ENCODE assay signal across 8 cellular contexts in genomic region chr11:128830836-128831780, GRCh38. TPM values are rescaled to one million over a fixed set of nuclear protein-coding genes. Genes with fewer than 3 reads are reported as not detected.
DNase-seq lines count a peak whose midpoint lies in the region; ATAC-seq and TF ChIP-seq lines count a peak whose summit lies in the region.

No MANE protein-coding gene starts in this region.

- H3K27ac ChIP-seq in KOPT-K1 (ENCODE audit: low read depth, low read length, poor library complexity, severe bottlenecking) (peak overlapping the region; percentile 67), RWPE2 (ENCODE audit: poor library complexity, severe bottlenecking) (no peak overlapping the region), suprapubic skin (no peak overlapping the region)

- TF ChIP-seq EP300 in suprapubic skin (IDR thresholded peaks at IDR 0.05): no peak

- no peaks in the 10 kb centered on the region for H3K9me3 ChIP-seq in KOPT-K1 (ENCODE audit: insufficient read depth, low read length, poor library complexity, severe bottlenecking)
- no peaks in the 10 kb centered on the region for H3K9me3 ChIP-seq in RWPE2 (ENCODE audit: severe bottlenecking)
- no peaks in the 10 kb centered on the region for H3K9me3 ChIP-seq in suprapubic skin

- WGBS in suprapubic skin: 28% methylated on average over 13 of the region's 13 CpGs

- no peaks in the 10 kb centered on the region for H3K4me1 ChIP-seq in RWPE2 (ENCODE audit: insufficient read depth, poor library complexity, severe bottlenecking)
- H3K4me1 ChIP-seq in suprapubic skin: peaks cover 6% of the 10 kb centered on the region

- no peak for TF ChIP-seq POLR2A in suprapubic skin (IDR thresholded peaks at IDR 0.05)

- peak; percentile 89 for DNase-seq in ELF-1 (ENCODE audit: low read depth, low spot score)
- DNase-seq in RWPE2 (ENCODE audit: low spot score): no peak
- peak; percentile 76 to 86 for DNase-seq in activated T-helper 1 cell treated with anti-CD3 and anti-CD28 coated beads, Interleukin-2, amount 50 U/mL, for 16 hours (ENCODE audit: low read depth in 1 of 2, low spot score in 1 of 2)
- peak; percentile 86 for DNase-seq in fibroblast of villous mesenchyme (ENCODE audit: low read depth)
- peak; percentile 49 for DNase-seq in occipital lobe (lab: John Stamatoyannopoulos, UW)
- DNase-seq in suprapubic skin (ENCODE audit: low spot score in 2 of 2): peak; percentile 80 to 88

- no peaks in the 10 kb centered on the region for H3K27me3 ChIP-seq in RWPE2 (ENCODE audit: insufficient read depth, poor library complexity, severe bottlenecking)
- H3K27me3 ChIP-seq in suprapubic skin: peaks cover 5% of the 10 kb centered on the region

- TF ChIP-seq CTCF in RWPE2 (IDR thresholded peaks at IDR 0.05; ENCODE audit: poor library complexity, severe bottlenecking): peak; percentile 92
- peak; percentile 85 for TF ChIP-seq CTCF in fibroblast of villous mesenchyme (IDR thresholded peaks at IDR 0.05; ENCODE audit: insufficient read depth, low read depth, low read length)
- TF ChIP-seq CTCF in suprapubic skin (IDR thresholded peaks at IDR 0.05): peak; percentile 79 to 82

- H3K4me3 ChIP-seq in RWPE2 (ENCODE audit: severe bottlenecking) (no peak overlapping the region), fibroblast of villous mesenchyme (ENCODE audit: low read depth, low read length) (no peak overlapping the region), suprapubic skin (no peak overlapping the region)

- H3K36me3 ChIP-seq in KOPT-K1 (ENCODE audit: insufficient read depth, low read length) (no peaks in the 10 kb centered on the region), RWPE2 (ENCODE audit: low read depth) (no peaks in the 10 kb centered on the region), suprapubic skin (no peaks in the 10 kb centered on the region)

- ATAC-seq in GM21825 (IDR thresholded peaks at IDR 0.05; ENCODE audit: unreplicated experiment) (peak; percentile 81), RWPE2 (ENCODE audit: low read depth) (peak; percentile 91)

RNA-seq across cellular contexts. Expression of gene KCNJ1, which starts 36.0 kb away (rescaled TPM):
- total RNA-seq in fibroblast of villous mesenchyme (under 0.01 TPM in 1 of 2 replicates, not detected in the other), occipital lobe (not detected), suprapubic skin (1 to 10 TPM in 1 of 4 donors, under 1 TPM in 1, not detected in 2; 0.18 to 3.0 TPM)
